In genomic region chr15:73994912-73995622, GRCh38 we compare ENCODE assay signal across 8 cellular contexts. TPM values are rescaled to one million over a fixed set of nuclear protein-coding genes. Genes with fewer than 3 reads are reported as not detected.
DNase-seq lines count a peak whose midpoint lies in the region; ATAC-seq, FAIRE-seq and TF ChIP-seq lines count a peak whose summit lies in the region.

No MANE protein-coding gene starts in this region.

- CTCF ChIA-PET in CD4-positive, alpha-beta T cell (lab: Charles Lee), result interaction anchor here (0.7 to 1.9 kb wide), 4 partner anchors 22 to 67 kb away, joined by 3 to 5 read pairs (median 4); no protein-coding TSS in a partner anchor

- TF ChIP-seq CTCF in CD4-positive, alpha-beta T cell (IDR thresholded peaks at IDR 0.05), result no peak

- no peaks in the 10 kb centered on the region for H3K9me3 ChIP-seq in CD4-positive, alpha-beta T cell (ENCODE audit: control insufficient read depth, low read length)
- H3K9me3 ChIP-seq in iPS-15b (ENCODE audit: control insufficient read depth, insufficient read depth, low read length) (no peaks in the 10 kb centered on the region), small intestine (ENCODE audit: control insufficient read depth, low read depth) (no peaks in the 10 kb centered on the region)

- peaks cover 3% of the 10 kb centered on the region for H3K4me1 ChIP-seq in iPS-15b (ENCODE audit: control insufficient read depth, insufficient read depth, low read length)
- peaks cover 3 to 7% of the 10 kb centered on the region in 2 donors for H3K4me1 ChIP-seq in small intestine (ENCODE audit: control insufficient read depth in 2 of 2, insufficient read depth in 1 of 2, low read depth in 1 of 2, low read length in 1 of 2)

- intact Hi-C loops in CD4-positive, alpha-beta T cell (cut with DNase I, micrococcal nuclease), result loop anchor here (5.0 to 10.0 kb wide), 10 partner anchors 467 to 1630 kb away; partner anchors contain the start of genes ARID3B (in 1 of the 2), C15orf39 (in 1 of the 2), CLK3 (in 1 of the 2) and COX5A (in 1 of the 2)

- peak overlapping the region; percentile 78 for H3K27ac ChIP-seq in CD4-positive, alpha-beta T cell (ENCODE audit: low read depth, low read length)
- H3K27ac ChIP-seq in small intestine (ENCODE audit: low read depth in 1 of 2, low read length in 1 of 2), result peak overlapping the region; percentile 81 to 91

- WGBS in small intestine, 3 donors, result 0 to 1% (median 1%) methylated on average over 17 to 18 of the region's 18 CpGs

- H3K4me3 ChIP-seq in iPS-15b (ENCODE audit: low read depth, low read length), result peak overlapping the region; percentile 63
- H3K4me3 ChIP-seq in small intestine (ENCODE audit: low read depth in 1 of 2, low read length in 2 of 2), result peak overlapping the region; percentile 81 to 89

- H3K9ac ChIP-seq in iPS-15b (ENCODE audit: low read depth, low read length), result peak overlapping the region; percentile 66

- ATAC-seq in CD4-positive, alpha-beta T cell (ENCODE audit: poor library complexity), result no peak
- ATAC-seq in activated naive CD8-positive, alpha-beta T cell treated with anti-CD3 and anti-CD28 coated beads, Interleukin-2, amount 50 U/mL, for 24 hours, result no peak
- no peak for ATAC-seq in HG02884 (IDR thresholded peaks at IDR 0.05; ENCODE audit: unreplicated experiment)

- POLR2A ChIA-PET in CD4-positive, alpha-beta T cell (lab: Charles Lee), result interaction anchor here (0.6 to 2.2 kb wide), 16 partner anchors 9 to 1459 kb away, joined by 3 to 27 read pairs (median 6); partner anchors contain the start of genes CLK3, COX5A and LOXL1

- no peak for FAIRE-seq in small intestine (lab: Jason Lieb, UNC)

- H3K4me3 Mint-ChIP-seq in CD4-positive, alpha-beta T cell, result peak overlapping the region; percentile 96
- peak overlapping the region; percentile 94 to 99 (median 96) for H3K4me3 Mint-ChIP-seq in IgD-negative memory B cell
- peak overlapping the region; percentile 94 for H3K4me3 Mint-ChIP-seq in activated naive CD8-positive, alpha-beta T cell treated with anti-CD3 and anti-CD28 coated beads, Interleukin-2, amount 50 U/mL, for 24 hours

- H3K36me3 ChIP-seq in iPS-15b (ENCODE audit: control insufficient read depth, insufficient read depth, low read length) (peaks cover 3% of the 10 kb centered on the region), small intestine (ENCODE audit: control insufficient read depth in 2 of 2, insufficient read depth in 2 of 2, low read length in 2 of 2) (peaks cover 6 to 8% of the 10 kb centered on the region in 2 donors)

- no peaks in the 10 kb centered on the region for H3K27me3 ChIP-seq in CD4-positive, alpha-beta T cell (ENCODE audit: control insufficient read depth, insufficient read depth, low read length)
- H3K27me3 ChIP-seq in iPS-15b (ENCODE audit: control insufficient read depth, insufficient read depth, low read length) (peaks cover 16% of the 10 kb centered on the region), small intestine (ENCODE audit: control insufficient read depth in 2 of 2, insufficient read depth in 2 of 2, low read length in 2 of 2) (no peaks in the 10 kb centered on the region)

- peak overlapping the region; percentile 85 for H3K27ac Mint-ChIP-seq in CD4-positive, alpha-beta T cell
- peak overlapping the region; percentile 92 to 93 (median 93) for H3K27ac Mint-ChIP-seq in IgD-negative memory B cell
- peak overlapping the region; percentile 80 for H3K27ac Mint-ChIP-seq in activated naive CD8-positive, alpha-beta T cell treated with anti-CD3 and anti-CD28 coated beads, Interleukin-2, amount 50 U/mL, for 24 hours

- no peaks in the 10 kb centered on the region for H3K9me3 Mint-ChIP-seq in CD4-positive, alpha-beta T cell
- H3K9me3 Mint-ChIP-seq in IgD-negative memory B cell, result no peaks in the 10 kb centered on the region
- H3K9me3 Mint-ChIP-seq in activated naive CD8-positive, alpha-beta T cell treated with anti-CD3 and anti-CD28 coated beads, Interleukin-2, amount 50 U/mL, for 24 hours, result no peaks in the 10 kb centered on the region

- no peaks in the 10 kb centered on the region for H3K27me3 Mint-ChIP-seq in CD4-positive, alpha-beta T cell
- no peaks in the 10 kb centered on the region for H3K27me3 Mint-ChIP-seq in IgD-negative memory B cell
- no peaks in the 10 kb centered on the region for H3K27me3 Mint-ChIP-seq in activated naive CD8-positive, alpha-beta T cell treated with anti-CD3 and anti-CD28 coated beads, Interleukin-2, amount 50 U/mL, for 24 hours

- peaks cover 36% of the 10 kb centered on the region for H3K36me3 Mint-ChIP-seq in CD4-positive, alpha-beta T cell (ENCODE audit: low read depth)
- H3K36me3 Mint-ChIP-seq in IgD-negative memory B cell, result peaks cover 2% of the 10 kb centered on the region
- H3K36me3 Mint-ChIP-seq in activated naive CD8-positive, alpha-beta T cell treated with anti-CD3 and anti-CD28 coated beads, Interleukin-2, amount 50 U/mL, for 24 hours (ENCODE audit: low read depth), result peaks cover 24% of the 10 kb centered on the region

- H3K4me1 Mint-ChIP-seq in CD4-positive, alpha-beta T cell (ENCODE audit: low read depth), result peaks cover 75% of the 10 kb centered on the region
- peaks cover 35 to 48% (median 39%) of the 10 kb centered on the region in 3 donors for H3K4me1 Mint-ChIP-seq in IgD-negative memory B cell
- H3K4me1 Mint-ChIP-seq in activated naive CD8-positive, alpha-beta T cell treated with anti-CD3 and anti-CD28 coated beads, Interleukin-2, amount 50 U/mL, for 24 hours, result peaks cover 68% of the 10 kb centered on the region

- DNase-seq in CD4-positive, alpha-beta T cell, result no peak
- DNase-seq in activated naive CD8-positive, alpha-beta T cell treated with anti-CD3 and anti-CD28 coated beads, Interleukin-2, amount 50 U/mL, for 24 hours, result no peak
- DNase-seq in small intestine (no peak), A172 (ENCODE audit: low spot score) (no peak), NCI-H1436 (lab: John Stamatoyannopoulos, UW) (no peak)

RNA-seq across cellular contexts. Expression of gene PML, which starts 0.6 kb away (rescaled TPM):
- 10 to 100 TPM; 39.2 to 42.9 TPM for total RNA-seq in CD4-positive, alpha-beta T cell
- polyA plus RNA-seq in IgD-negative memory B cell (43.4 TPM), small intestine (10 to 100 TPM; 16.5 to 31.1 (median 28.3) TPM)
- total RNA-seq in A172 (2014; rRNA removed; shearing (Covaris generic)), result 59.9 and 61.1 TPM in 2 replicates

RNA-seq across cellular contexts. Expression of gene STOML1, which starts 3.0 kb away (rescaled TPM):
- total RNA-seq in CD4-positive, alpha-beta T cell, result 1 to 10 TPM; 4.6 to 5.3 TPM
- polyA plus RNA-seq in IgD-negative memory B cell, result 6.6 TPM
- polyA plus RNA-seq in small intestine, result 10 to 100 TPM in 1 of 3 donors, 1 to 10 TPM in 2; 7.8 to 22.1 (median 8.9) TPM
- 14.6 and 26.8 TPM in 2 replicates for total RNA-seq in A172 (2014; rRNA removed; shearing (Covaris generic))
